ENCODE assay signal across 8 cellular contexts in genomic region chr19:50357178-50358100, GRCh38. TPM values are rescaled to one million over a fixed set of nuclear protein-coding genes. Genes with fewer than 3 reads are reported as not detected.
DNase-seq lines count a peak whose midpoint lies in the region; ATAC-seq and TF ChIP-seq lines count a peak whose summit lies in the region.

No MANE protein-coding gene starts in this region.

- peaks cover 4% of the 10 kb centered on the region for H3K9me3 Mint-ChIP-seq in glutamatergic neuron (ENCODE audit: unreplicated experiment)
- H3K9me3 Mint-ChIP-seq in type B pancreatic cell = no peaks in the 10 kb centered on the region

- peak; percentile 90 for TF ChIP-seq CTCF in glutamatergic neuron (IDR thresholded peaks at IDR 0.05; ENCODE audit: partially characterized antibody, unreplicated experiment)
- TF ChIP-seq CTCF in type B pancreatic cell (conservative IDR thresholded peaks at IDR 0.05) = peak; percentile 87

- intact Hi-C loops in posterior vena cava (cut with DNase I) = loop anchor here in 1 of 2 donors (10.0 kb wide), 1 partner anchor 427 kb away; no protein-coding TSS in a partner anchor

- H3K36me3 Mint-ChIP-seq in glutamatergic neuron (ENCODE audit: unreplicated experiment) = no peaks in the 10 kb centered on the region
- H3K36me3 Mint-ChIP-seq in type B pancreatic cell = peaks cover 6% of the 10 kb centered on the region

- DNase-seq in AG20443 (ENCODE audit: low spot score) = peak; percentile 54
- peak; percentile 58 for DNase-seq in KG1 (lab: John Stamatoyannopoulos, UW)
- DNase-seq in SHP77 (lab: John Stamatoyannopoulos, UW) = peak; percentile 51 to 56
- DNase-seq in activated naive CD4-positive, alpha-beta T cell (lab: John Stamatoyannopoulos, UW) = peak; percentile 56 to 85 (median 68)
- DNase-seq in glutamatergic neuron = peak; percentile 70
- peak; percentile 93 for DNase-seq in posterior vena cava (ENCODE audit: low spot score)
- DNase-seq in type B pancreatic cell (ENCODE audit: extremely low spot score, unreplicated experiment) = no peak

- H3K27me3 Mint-ChIP-seq in glutamatergic neuron (ENCODE audit: unreplicated experiment) (peaks cover 3% of the 10 kb centered on the region), type B pancreatic cell (no peaks in the 10 kb centered on the region)

- ATAC-seq in GM19025 (IDR thresholded peaks at IDR 0.05; ENCODE audit: low read depth, unreplicated experiment) = peak; percentile 49

- H3K4me3 Mint-ChIP-seq in glutamatergic neuron (ENCODE audit: unreplicated experiment) (peak overlapping the region; percentile 2), type B pancreatic cell (no peak overlapping the region)

- H3K4me1 Mint-ChIP-seq in glutamatergic neuron (ENCODE audit: low read depth, unreplicated experiment) (no peaks in the 10 kb centered on the region), type B pancreatic cell (ENCODE audit: unreplicated experiment) (no peaks in the 10 kb centered on the region)

- H3K27ac Mint-ChIP-seq in glutamatergic neuron (ENCODE audit: unreplicated experiment) (no peak overlapping the region), type B pancreatic cell (no peak overlapping the region)

RNA-seq across cellular contexts. Expression of gene NAPSA, which starts 8.0 kb away (rescaled TPM):
- total RNA-seq in glutamatergic neuron (ENCODE audit: unreplicated experiment) (0.88 TPM), posterior vena cava (under 1 TPM; 0.33 to 0.37 TPM), type B pancreatic cell (ENCODE audit: low replicate concordance) (2.3 and 6.0 TPM in 2 replicates)

RNA-seq across cellular contexts. Expression of gene NR1H2, which starts 18.8 kb away (rescaled TPM):
- total RNA-seq in glutamatergic neuron (ENCODE audit: unreplicated experiment) (28.3 TPM), posterior vena cava (10 to 100 TPM; 65.0 to 82.3 TPM), type B pancreatic cell (ENCODE audit: low replicate concordance) (30.3 and 41.0 TPM in 2 replicates)

RNA-seq across cellular contexts. Expression of gene POLD1, which starts 26.7 kb away (rescaled TPM):
- total RNA-seq in glutamatergic neuron (ENCODE audit: unreplicated experiment) (38.9 TPM), posterior vena cava (10 to 100 TPM; 10.4 to 12.3 TPM), type B pancreatic cell (ENCODE audit: low replicate concordance) (43.6 and 91.8 TPM in 2 replicates)

RNA-seq across cellular contexts. Expression of gene KCNC3, which starts 28.3 kb away (rescaled TPM):
- 10.6 TPM for total RNA-seq in glutamatergic neuron (ENCODE audit: unreplicated experiment)
- under 1 TPM; 0.83 to 0.90 TPM for total RNA-seq in posterior vena cava
- total RNA-seq in type B pancreatic cell (ENCODE audit: low replicate concordance) = 9.5 and 11.2 TPM in 2 replicates
